Comparison of ENCODE assay signal across 8 cellular contexts in genomic region chr11:9231848-9232177, GRCh38. TPM values are rescaled to one million over a fixed set of nuclear protein-coding genes. Genes with fewer than 3 reads are reported as not detected.
DNase-seq lines count a peak whose midpoint lies in the region; ATAC-seq and TF ChIP-seq lines count a peak whose summit lies in the region.

No MANE protein-coding gene starts in this region.

- TF ChIP-seq EP300 in sigmoid colon (IDR thresholded peaks at IDR 0.05) = no peak

- TF ChIP-seq POLR2A in sigmoid colon (IDR thresholded peaks at IDR 0.05) = no peak

- H3K36me3 ChIP-seq in sigmoid colon = no peaks in the 10 kb centered on the region
- H3K36me3 ChIP-seq in Caco-2 (ENCODE audit: control insufficient read depth, insufficient read depth, low read length) = no peaks in the 10 kb centered on the region

- TF ChIP-seq CTCF in fibroblast of villous mesenchyme (IDR thresholded peaks at IDR 0.05; ENCODE audit: insufficient read depth, low read depth, low read length) = no peak
- no peak for TF ChIP-seq CTCF in sigmoid colon (IDR thresholded peaks at IDR 0.05)
- TF ChIP-seq CTCF in Caco-2 (IDR thresholded peaks at IDR 0.05; ENCODE audit: insufficient read depth in 1 of 2, low read depth in 1 of 2, low read length in 1 of 2, severe bottlenecking in 1 of 2, unreplicated experiment in 1 of 2) = no peak

- peak overlapping the region; percentile 67 for H3K4me3 Mint-ChIP-seq in activated naive CD4-positive, alpha-beta T cell treated with anti-CD3 and anti-CD28 coated beads, Interleukin-2, amount 10 ng/mL, durations not matched to agents 7 days and 5 days
- H3K4me3 Mint-ChIP-seq in Caco-2 (ENCODE audit: unreplicated experiment) = no peak overlapping the region

- BruUV-seq in Caco-2 (replicated peaks; lab: Mats Ljungman, UMichigan) = no TSS peak

- peaks cover 0 to 35% (median 17%) of the 10 kb centered on the region in 4 donors for H3K4me1 ChIP-seq in sigmoid colon
- H3K4me1 ChIP-seq in Caco-2 = peaks cover 34% of the 10 kb centered on the region

- peaks cover 55% of the 10 kb centered on the region for H3K4me1 Mint-ChIP-seq in activated naive CD4-positive, alpha-beta T cell treated with anti-CD3 and anti-CD28 coated beads, Interleukin-2, amount 10 ng/mL, durations not matched to agents 7 days and 5 days
- peaks cover 28% of the 10 kb centered on the region for H3K4me1 Mint-ChIP-seq in Caco-2 (ENCODE audit: low read depth, unreplicated experiment)

- H3K36me3 Mint-ChIP-seq in activated naive CD4-positive, alpha-beta T cell treated with anti-CD3 and anti-CD28 coated beads, Interleukin-2, amount 10 ng/mL, durations not matched to agents 7 days and 5 days = peaks cover 16% of the 10 kb centered on the region
- peaks cover 36% of the 10 kb centered on the region for H3K36me3 Mint-ChIP-seq in Caco-2 (ENCODE audit: insufficient read depth, unreplicated experiment)

- no peaks in the 10 kb centered on the region for H3K27me3 Mint-ChIP-seq in activated naive CD4-positive, alpha-beta T cell treated with anti-CD3 and anti-CD28 coated beads, Interleukin-2, amount 10 ng/mL, durations not matched to agents 7 days and 5 days
- H3K27me3 Mint-ChIP-seq in Caco-2 (ENCODE audit: insufficient read depth, unreplicated experiment) = no peaks in the 10 kb centered on the region

- peak overlapping the region; percentile 79 for H3K27ac Mint-ChIP-seq in activated naive CD4-positive, alpha-beta T cell treated with anti-CD3 and anti-CD28 coated beads, Interleukin-2, amount 10 ng/mL, durations not matched to agents 7 days and 5 days
- H3K27ac Mint-ChIP-seq in Caco-2 (ENCODE audit: unreplicated experiment) = no peak overlapping the region

- H3K27me3 ChIP-seq in sigmoid colon (no peaks in the 10 kb centered on the region), Caco-2 (replicated peaks; ENCODE audit: control insufficient read depth, insufficient read depth, low read length) (no peaks in the 10 kb centered on the region)

- H3K4me3 ChIP-seq in fibroblast of villous mesenchyme (ENCODE audit: low read depth, low read length) (peak overlapping the region; percentile 2), sigmoid colon (peak overlapping the region in 3 of 4 donors; percentile 19 to 35 (median 31)), Caco-2 (ENCODE audit: low read depth, low read length) (no peak overlapping the region)

- 2 to 9% methylated on average over 1 of the region's 1 CpG for WGBS in sigmoid colon, 2 donors

- ATAC-seq in SK-N-SH treated with all-trans-retinoic acid at 6 μM for 48 hours (peak; percentile 67), HG03565 (IDR thresholded peaks at IDR 0.05; ENCODE audit: unreplicated experiment) (no peak)

- intact Hi-C loops in sigmoid colon (cut with DNase I) (no loop called here), Caco-2 (cut with micrococcal nuclease; ENCODE audit: unreplicated experiment) (no loop called here)

- peak; percentile 31 for DNase-seq in activated naive CD4-positive, alpha-beta T cell treated with anti-CD3 and anti-CD28 coated beads, Interleukin-2, amount 10 ng/mL, durations not matched to agents 7 days and 5 days
- DNase-seq in activated naive CD4-positive, alpha-beta T cell treated with anti-CD3 and anti-CD28 coated beads, Interleukin-2, amount 50 U/mL, for 16 hours = no peak
- DNase-seq in fibroblast of villous mesenchyme (ENCODE audit: low read depth) (peak; percentile 75), sigmoid colon (no peak), Caco-2 (no peak), NCI-H510A treated with DMSO at 0.1 percent for 48 hours (lab: John Stamatoyannopoulos, UW) (no peak)

- H3K9me3 ChIP-seq in sigmoid colon (no peaks in the 10 kb centered on the region), Caco-2 (peaks cover 13% of the 10 kb centered on the region)

- POLR2A ChIA-PET in Caco-2 (lab: Charles Lee) = interaction anchor here (0.5 to 0.6 kb wide), 2 partner anchors 28 to 547 kb away, joined by 3 to 10 read pairs; no protein-coding TSS in a partner anchor

- H3K9me3 Mint-ChIP-seq in activated naive CD4-positive, alpha-beta T cell treated with anti-CD3 and anti-CD28 coated beads, Interleukin-2, amount 10 ng/mL, durations not matched to agents 7 days and 5 days = peaks cover 8% of the 10 kb centered on the region
- peaks cover 26% of the 10 kb centered on the region for H3K9me3 Mint-ChIP-seq in Caco-2 (ENCODE audit: unreplicated experiment)

- peak overlapping the region; percentile 55 to 75 (median 64) for H3K27ac ChIP-seq in sigmoid colon

- CTCF ChIA-PET in activated naive CD4-positive, alpha-beta T cell treated with anti-CD3 and anti-CD28 coated beads, Interleukin-2, amount 10 ng/mL, durations not matched to agents 7 days and 5 days (lab: Charles Lee) = interaction anchor here (0.6 to 0.8 kb wide), 2 partner anchors 21 to 27 kb away, joined by 3 to 4 read pairs; no protein-coding TSS in a partner anchor
- CTCF ChIA-PET in Caco-2 (lab: Charles Lee) = no interaction called here

TF ChIP-seq in SK-N-SH treated with all-trans-retinoic acid at 6 μM for 48 hours, 23 proteins besides CTCF, POLR2A, EP300 and RAD21 (continues in another document):
- TF ChIP-seq TCF4 (CRISPR knock-in tag; IDR thresholded peaks at IDR 0.05; ENCODE audit: borderline replicate concordance) (no peak), ZFP30 (CRISPR knock-in tag; IDR thresholded peaks at IDR 0.05) (no peak), ZFP3 (CRISPR knock-in tag; IDR thresholded peaks at IDR 0.05) (no peak), TSHZ2 (CRISPR knock-in tag; IDR thresholded peaks at IDR 0.05) (no peak), RARB (CRISPR knock-in tag; IDR thresholded peaks at IDR 0.05) (no peak), OSR1 (CRISPR knock-in tag; IDR thresholded peaks at IDR 0.05) (no peak), BACH2 (CRISPR knock-in tag; IDR thresholded peaks at IDR 0.05; ENCODE audit: borderline replicate concordance) (no peak), ZNF8 (CRISPR knock-in tag; IDR thresholded peaks at IDR 0.05) (no peak), POU6F1 (CRISPR knock-in tag; IDR thresholded peaks at IDR 0.05; ENCODE audit: borderline replicate concordance, low read depth) (no peak), CSDC2 (CRISPR knock-in tag; IDR thresholded peaks at IDR 0.05) (no peak), PATZ1 (CRISPR knock-in tag; IDR thresholded peaks at IDR 0.05; ENCODE audit: borderline replicate concordance) (no peak), ISL1 (CRISPR knock-in tag; IDR thresholded peaks at IDR 0.05) (no peak)

RNA-seq across cellular contexts. Expression of gene DENND5A, which starts 33.3 kb away (rescaled TPM):
- total RNA-seq in fibroblast of villous mesenchyme = 152 and 158 TPM in 2 replicates
- 100 to 1,000 TPM in 1 of 4 donors, 10 to 100 TPM in 3; 89.2 to 130 (median 95.1) TPM for total RNA-seq in sigmoid colon
- 10 to 100 TPM in 2 of 3 donors, 1 to 10 TPM in 1; 9.7 to 19.3 (median 19.2) TPM for polyA plus RNA-seq in sigmoid colon
- total RNA-seq in Caco-2 (2022) = 54.3 and 58.0 TPM in 2 replicates

Comparison
In these comparisons a context has a peak if more than half of its experiments do, and no peak if none do; other contexts are left out.
1. DNase-seq: peak in activated naive CD4-positive, alpha-beta T cell treated with anti-CD3 and anti-CD28 coated beads, Interleukin-2, amount 10 ng/mL, durations not matched to agents 7 days and 5 days (single experiment) and fibroblast of villous mesenchyme (single experiment); none in activated naive CD4-positive, alpha-beta T cell treated with anti-CD3 and anti-CD28 coated beads, Interleukin-2, amount 50 U/mL, for 16 hours (single experiment), sigmoid colon (single experiment), Caco-2 (0 of 2) and NCI-H510A treated with DMSO at 0.1 percent for 48 hours (single experiment).